8 cellular contexts compared by ENCODE assay signal in the genomic region with DNA sequence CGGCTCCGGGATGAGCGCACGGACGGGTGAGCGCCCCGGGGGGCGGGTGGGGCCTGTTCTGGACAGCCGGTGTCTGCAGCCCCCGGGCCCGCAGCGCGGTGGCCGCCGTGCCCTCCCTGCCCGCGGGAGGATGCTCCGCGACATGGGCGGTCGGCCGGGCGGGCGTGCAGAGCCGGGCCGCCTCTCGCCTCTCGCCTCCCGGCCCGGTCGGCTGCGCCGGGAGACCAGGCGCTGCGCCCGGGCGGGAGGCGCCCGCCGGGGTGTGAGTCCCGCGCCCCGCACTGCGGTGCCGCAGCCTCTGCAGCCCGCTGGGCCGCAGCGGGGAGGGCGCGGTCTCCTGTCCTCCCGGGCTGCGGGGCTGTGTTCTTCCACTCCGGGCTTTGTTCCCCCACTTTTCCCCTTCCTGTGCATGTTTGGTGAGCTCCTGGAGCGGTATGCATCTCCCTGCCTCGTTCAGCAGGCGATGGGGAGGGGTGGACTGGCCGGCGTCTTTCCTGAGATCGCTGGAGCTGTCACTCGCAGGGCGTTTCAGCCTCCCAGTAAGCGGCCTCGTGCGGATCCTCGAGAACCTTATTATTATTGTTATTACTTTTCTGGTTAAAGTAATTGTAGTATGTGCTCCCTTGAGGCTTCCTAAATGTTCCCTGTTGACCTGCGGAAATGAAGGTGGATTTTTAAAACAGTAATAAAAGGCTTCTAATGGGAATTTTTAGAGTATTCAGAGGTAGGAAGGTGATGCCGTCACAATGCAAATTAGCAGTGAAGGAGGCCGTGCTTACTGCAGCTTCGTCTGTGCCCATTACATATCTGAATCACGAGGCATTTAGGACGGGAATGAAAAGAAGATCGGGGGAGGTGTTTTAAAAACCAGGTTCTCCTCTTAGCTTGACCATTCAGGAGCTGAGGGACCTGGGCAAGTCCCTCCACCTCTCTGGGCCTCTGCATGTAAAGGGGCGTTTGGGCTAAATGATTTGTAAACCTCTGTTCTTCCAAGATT. TPM values are rescaled to one million over a fixed set of nuclear protein-coding genes. Genes with fewer than 3 reads are reported as not detected.
A peak's percentile ranks its signal among the peaks of the same experiment; 100 is the strongest.
DNase-seq lines count a peak whose midpoint lies in the region; ATAC-seq and TF ChIP-seq lines count a peak whose summit lies in the region.

No MANE protein-coding gene starts in this region.

- ATAC-seq in GM18519 (IDR thresholded peaks at IDR 0.05; ENCODE audit: low FRiP score, unreplicated experiment): peak; percentile 14
- peak; percentile 33 for ATAC-seq in HG03039 (IDR thresholded peaks at IDR 0.05; ENCODE audit: unreplicated experiment)
- peak; percentile 77 for ATAC-seq in Panc1

- H3K27me3 ChIP-seq in Panc1 (ENCODE audit: control insufficient read depth, insufficient read depth, low read length) (peaks cover 43% of the 10 kb centered on the region), layer of hippocampus (ENCODE audit: control insufficient read depth, insufficient read depth, low read length) (no peaks in the 10 kb centered on the region)

- peaks cover 17% of the 10 kb centered on the region for H3K4me1 Mint-ChIP-seq in stimulated activated naive CD8-positive, alpha-beta T cell treated with anti-CD3 and anti-CD28 coated beads, Interleukin-15, Interleukin-2, amounts not matched to agents 100 ng/mL and 50 ng/mL, for 24 hours (ENCODE audit: low read depth)

- peak; percentile 51 for DNase-seq in AG20443 (ENCODE audit: low spot score)
- no peak for DNase-seq in Panc1 (ENCODE audit: low read depth, low spot score)
- DNase-seq in caudate nucleus (lab: John Stamatoyannopoulos, UW): peak in 23 of 61 donors; percentile 27 to 74 (median 49)
- DNase-seq in NCI-H2029 treated with DMSO at 0.1 percent for 48 hours (lab: John Stamatoyannopoulos, UW): no peak

- CTCF ChIA-PET in Panc1 (lab: Charles Lee): no interaction called here

- H3K9me3 Mint-ChIP-seq in stimulated activated naive CD8-positive, alpha-beta T cell treated with anti-CD3 and anti-CD28 coated beads, Interleukin-15, Interleukin-2, amounts not matched to agents 100 ng/mL and 50 ng/mL, for 24 hours: no peaks in the 10 kb centered on the region

- H3K27ac ChIP-seq in Panc1 (ENCODE audit: low read length): no peak overlapping the region
- H3K27ac ChIP-seq in caudate nucleus (ENCODE audit: low read depth, low read length): peak overlapping the region; percentile 58
- peak overlapping the region; percentile 66 for H3K27ac ChIP-seq in layer of hippocampus (ENCODE audit: low read depth, low read length)

- H3K9me3 ChIP-seq in Panc1 (ENCODE audit: control insufficient read depth, insufficient read depth, low read depth, low read length): no peaks in the 10 kb centered on the region

- H3K4me1 ChIP-seq in Panc1 (ENCODE audit: control insufficient read depth, insufficient read depth, low read length): 0 out of 2 replicates have a peak, but pooled peaks cover 3% of the 10 kb centered on the region

- POLR2A ChIA-PET in Panc1 (lab: Charles Lee): no interaction called here

- BruUV-seq in Panc1 (replicated peaks; lab: Mats Ljungman, UMichigan): no TSS peak

- no peak for TF ChIP-seq CTCF in Panc1 (IDR thresholded peaks at IDR 0.05)

- no peak overlapping the region for H3K27ac Mint-ChIP-seq in stimulated activated naive CD8-positive, alpha-beta T cell treated with anti-CD3 and anti-CD28 coated beads, Interleukin-15, Interleukin-2, amounts not matched to agents 100 ng/mL and 50 ng/mL, for 24 hours

- peak overlapping the region; percentile 84 for H3K4me3 Mint-ChIP-seq in stimulated activated naive CD8-positive, alpha-beta T cell treated with anti-CD3 and anti-CD28 coated beads, Interleukin-15, Interleukin-2, amounts not matched to agents 100 ng/mL and 50 ng/mL, for 24 hours

- H3K27me3 Mint-ChIP-seq in stimulated activated naive CD8-positive, alpha-beta T cell treated with anti-CD3 and anti-CD28 coated beads, Interleukin-15, Interleukin-2, amounts not matched to agents 100 ng/mL and 50 ng/mL, for 24 hours: peaks cover 23% of the 10 kb centered on the region

- in situ Hi-C loops in Panc1 (cut with HindIII; ENCODE audit: low pct_unique_long_range_greater_than_20kb, low sequenced_read_pairs): no loop called here

- intact Hi-C loops in Panc1 (cut with micrococcal nuclease; ENCODE audit: unreplicated experiment): no loop called here

- H3K36me3 ChIP-seq in Panc1 (ENCODE audit: control insufficient read depth, insufficient read depth, low read length): no peaks in the 10 kb centered on the region

- peak overlapping the region; percentile 54 to 59 for H3K4me3 ChIP-seq in Panc1 (ENCODE audit: low read depth in 2 of 2, low read length in 2 of 2)

- H3K36me3 Mint-ChIP-seq in stimulated activated naive CD8-positive, alpha-beta T cell treated with anti-CD3 and anti-CD28 coated beads, Interleukin-15, Interleukin-2, amounts not matched to agents 100 ng/mL and 50 ng/mL, for 24 hours (ENCODE audit: low read depth): no peaks in the 10 kb centered on the region

RNA-seq across cellular contexts. Expression of a gene that starts 0.6 kb away (rescaled TPM):
- 1.7 TPM for total RNA-seq in Panc1 (2021; ENCODE audit: unreplicated experiment)
- 0.97 TPM for polyA plus RNA-seq in Panc1 (2012; ENCODE audit: insufficient read length)

RNA-seq across cellular contexts. Expression of a gene that starts 14.5 kb away (rescaled TPM):
- 17.2 TPM for total RNA-seq in Panc1 (2021; ENCODE audit: unreplicated experiment)
- polyA plus RNA-seq in Panc1 (2012; ENCODE audit: insufficient read length): 9.5 TPM

Comparison
In these comparisons a context has a peak if more than half of its experiments do, and no peak if none do; other contexts are left out.
1. ATAC-seq: peak in every context shown above with its lines; median percentile 77 in Panc1; 33 in HG03039; 14 in GM18519.